ENCODE assay signal across 8 cellular contexts in the genomic region with DNA sequence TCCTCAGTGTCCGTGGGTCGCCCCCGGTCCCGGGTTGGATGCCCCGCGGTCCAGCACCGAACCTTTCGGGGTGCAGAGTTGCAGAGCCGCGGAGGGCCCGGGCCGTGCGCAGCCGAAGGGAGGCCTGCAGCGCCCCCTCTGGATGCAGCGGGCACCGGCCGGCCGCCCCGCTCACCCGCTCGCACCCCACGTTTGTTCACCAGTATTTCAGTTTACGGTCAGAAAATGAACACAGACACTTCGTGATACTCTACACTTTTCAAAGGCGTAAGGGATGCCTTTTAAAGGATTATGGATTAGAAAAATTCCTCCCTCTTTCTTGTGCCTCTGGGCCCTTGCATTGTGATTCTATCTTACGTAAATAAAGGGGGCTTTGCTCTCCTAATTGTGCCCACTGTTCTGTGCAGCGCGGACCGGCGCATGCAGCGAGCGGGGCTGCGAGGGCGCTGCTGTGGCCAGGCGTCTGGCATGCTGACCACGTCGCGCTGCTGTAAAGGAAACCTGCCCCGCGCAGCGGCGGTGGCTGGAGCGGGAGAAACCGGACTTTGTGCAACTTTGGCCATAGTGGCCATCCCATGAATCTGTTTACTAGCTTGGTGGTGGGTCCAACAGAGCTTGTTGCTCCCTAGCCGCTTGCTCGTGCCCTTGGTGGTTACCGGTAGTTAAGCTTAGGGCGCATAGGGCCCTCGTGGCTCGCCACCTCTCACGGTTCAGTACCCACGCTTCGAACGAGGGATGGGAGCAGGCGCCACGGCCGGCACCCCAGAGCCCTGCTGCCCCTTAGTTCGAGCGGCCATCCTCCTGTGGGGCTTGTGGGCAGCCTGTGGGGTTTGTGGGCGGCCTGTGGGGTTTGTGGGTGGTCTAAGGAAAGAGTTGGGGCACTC. TPM values are rescaled to one million over a fixed set of nuclear protein-coding genes. Genes with fewer than 3 reads are reported as not detected.
A peak's percentile ranks its signal among the peaks of the same experiment; 100 is the strongest.
DNase-seq lines count a peak whose midpoint lies in the region; ATAC-seq, FAIRE-seq and TF ChIP-seq lines count a peak whose summit lies in the region.

No MANE protein-coding gene starts in this region.

- POLR2A ChIA-PET in activated CD8-positive, alpha-beta T cell treated with anti-CD3 and anti-CD28 coated beads for 36 hours (lab: Charles Lee), result interaction anchor here (0.5 kb wide), 1 partner anchor 118 kb away, joined by 3 read pairs; no protein-coding TSS in a partner anchor
- POLR2A ChIA-PET in naive thymus-derived CD8-positive, alpha-beta T cell (lab: Charles Lee), result no interaction called here

- CTCF ChIA-PET in activated CD8-positive, alpha-beta T cell treated with anti-CD3 and anti-CD28 coated beads for 36 hours (lab: Charles Lee), result interaction anchor here (0.7 to 1.0 kb wide), 3 partner anchors 14 to 282 kb away, joined by 3 read pairs; no protein-coding TSS in a partner anchor

- no peak for TF ChIP-seq POLR2A in esophagus muscularis mucosa (IDR thresholded peaks at IDR 0.05; ENCODE audit: low read depth)

- 51% methylated on average over 53 of the region's 61 CpGs for WGBS in esophagus muscularis mucosa
- 55 to 56% (median 55%) methylated on average over 61 of the region's 61 CpGs for WGBS in small intestine, 3 donors

- H3K9me3 ChIP-seq in esophagus muscularis mucosa (no peaks in the 10 kb centered on the region), small intestine (ENCODE audit: control insufficient read depth, low read depth) (no peaks in the 10 kb centered on the region)

- H3K27ac ChIP-seq in esophagus muscularis mucosa (replicated peaks in 1 of 4) (no peak overlapping the region), small intestine (ENCODE audit: low read depth in 1 of 2, low read length in 1 of 2) (no peak overlapping the region)

- TF ChIP-seq EP300 in esophagus muscularis mucosa (IDR thresholded peaks at IDR 0.05), result no peak

- peak overlapping the region; percentile 57 for H3K4me3 Mint-ChIP-seq in activated CD8-positive, alpha-beta T cell treated with anti-CD3 and anti-CD28 coated beads for 36 hours
- peak overlapping the region; percentile 76 to 90 (median 82) for H3K4me3 Mint-ChIP-seq in naive thymus-derived CD8-positive, alpha-beta T cell

- H3K4me3 ChIP-seq in esophagus muscularis mucosa (peak overlapping the region; percentile 37 to 53 (median 45)), small intestine (ENCODE audit: low read depth in 1 of 2, low read length in 2 of 2) (peak overlapping the region in 1 of 2 donors; percentile 39)

- H3K27ac Mint-ChIP-seq in activated CD8-positive, alpha-beta T cell treated with anti-CD3 and anti-CD28 coated beads for 36 hours, result no peak overlapping the region
- peak overlapping the region in 6 of 10 donors; percentile 24 to 85 (median 48) for H3K27ac Mint-ChIP-seq in naive thymus-derived CD8-positive, alpha-beta T cell

- H3K36me3 ChIP-seq in esophagus muscularis mucosa (no peaks in the 10 kb centered on the region), small intestine (ENCODE audit: control insufficient read depth in 2 of 2, insufficient read depth in 2 of 2, low read length in 2 of 2) (no peaks in the 10 kb centered on the region)

- H3K9me3 Mint-ChIP-seq in activated CD8-positive, alpha-beta T cell treated with anti-CD3 and anti-CD28 coated beads for 36 hours, result no peaks in the 10 kb centered on the region
- H3K9me3 Mint-ChIP-seq in naive thymus-derived CD8-positive, alpha-beta T cell, result peaks cover 0 to 2% (median 0%) of the 10 kb centered on the region in 9 donors

- H3K27me3 ChIP-seq in esophagus muscularis mucosa, result peaks cover 0 to 66% (median 14%) of the 10 kb centered on the region in 4 donors
- H3K27me3 ChIP-seq in small intestine (ENCODE audit: control insufficient read depth in 2 of 2, insufficient read depth in 2 of 2, low read length in 2 of 2), result no peaks in the 10 kb centered on the region

- peaks cover 19% of the 10 kb centered on the region for H3K4me1 Mint-ChIP-seq in activated CD8-positive, alpha-beta T cell treated with anti-CD3 and anti-CD28 coated beads for 36 hours (ENCODE audit: low read depth)
- H3K4me1 Mint-ChIP-seq in naive thymus-derived CD8-positive, alpha-beta T cell, result peaks cover 32 to 49% (median 39%) of the 10 kb centered on the region in 4 donors

- peak; percentile 68 for TF ChIP-seq CTCF in activated CD8-positive, alpha-beta T cell treated with anti-CD3 and anti-CD28 coated beads for 36 hours (IDR thresholded peaks at IDR 0.05)
- TF ChIP-seq CTCF in esophagus muscularis mucosa (IDR thresholded peaks at IDR 0.05), result peak; percentile 39 to 52 (median 41)

- H3K4me1 ChIP-seq in esophagus muscularis mucosa (peaks cover 18 to 41% (median 36%) of the 10 kb centered on the region in 4 donors), small intestine (ENCODE audit: control insufficient read depth in 2 of 2, insufficient read depth in 1 of 2, low read depth in 1 of 2, low read length in 1 of 2) (no peaks in the 10 kb centered on the region)

- DNase-seq in NCI-H748 (lab: John Stamatoyannopoulos, UW; ENCODE audit: unreplicated experiment) (peak; percentile 65), NCI-H748 treated with DMSO at 0.1 percent for 48 hours (lab: John Stamatoyannopoulos, UW) (no peak), esophagus muscularis mucosa (ENCODE audit: extremely low spot score) (peak; percentile 57), ureter (ENCODE audit: low spot score) (peak; percentile 53), small intestine (no peak), OCI-M1 (lab: John Stamatoyannopoulos, UW) (no peak)
- DNase-seq in activated CD8-positive, alpha-beta T cell treated with anti-CD3 and anti-CD28 coated beads for 36 hours, result peak; percentile 56
- peak in 9 of 10 donors; percentile 23 to 67 (median 57) for DNase-seq in naive thymus-derived CD8-positive, alpha-beta T cell

- H3K27me3 Mint-ChIP-seq in activated CD8-positive, alpha-beta T cell treated with anti-CD3 and anti-CD28 coated beads for 36 hours, result peaks cover 15% of the 10 kb centered on the region
- H3K27me3 Mint-ChIP-seq in naive thymus-derived CD8-positive, alpha-beta T cell, result peaks cover 0 to 20% (median 0%) of the 10 kb centered on the region in 5 donors

- intact Hi-C loops in activated CD8-positive, alpha-beta T cell treated with anti-CD3 and anti-CD28 coated beads for 36 hours (cut with micrococcal nuclease), result no loop called here
- intact Hi-C loops in esophagus muscularis mucosa (cut with DNase I), result no loop called here

- no peak for FAIRE-seq in small intestine (lab: Jason Lieb, UNC)

- peak; percentile 48 for ATAC-seq in activated CD8-positive, alpha-beta T cell treated with anti-CD3 and anti-CD28 coated beads for 36 hours
- ATAC-seq in naive thymus-derived CD8-positive, alpha-beta T cell, result peak; percentile 41 to 55

- peaks cover 3% of the 10 kb centered on the region for H3K36me3 Mint-ChIP-seq in activated CD8-positive, alpha-beta T cell treated with anti-CD3 and anti-CD28 coated beads for 36 hours (ENCODE audit: low read depth)
- peaks cover 0 to 8% (median 0%) of the 10 kb centered on the region in 3 donors for H3K36me3 Mint-ChIP-seq in naive thymus-derived CD8-positive, alpha-beta T cell

RNA-seq across cellular contexts. Expression of gene MEST, which starts 0.8 kb away (rescaled TPM):
- 1 to 10 TPM; 6.8 to 9.2 TPM for total RNA-seq in activated CD8-positive, alpha-beta T cell treated with anti-CD3 and anti-CD28 coated beads for 36 hours
- total RNA-seq in esophagus muscularis mucosa, result 1 to 10 TPM; 2.6 to 4.6 (median 3.1) TPM
- total RNA-seq in naive thymus-derived CD8-positive, alpha-beta T cell, result 10 to 100 TPM; 15.9 to 16.1 TPM
- polyA plus RNA-seq in naive thymus-derived CD8-positive, alpha-beta T cell, result 10 to 100 TPM; 27.6 to 57.4 (median 44.6) TPM
- 28.9 TPM for total RNA-seq in ureter
- polyA plus RNA-seq in small intestine, result 10 to 100 TPM; 15.9 to 25.7 (median 16.5) TPM

RNA-seq across cellular contexts. Expression of gene CEP41, which starts 50.3 kb away (rescaled TPM):
- 10 to 100 TPM; 28.0 to 28.1 TPM for total RNA-seq in activated CD8-positive, alpha-beta T cell treated with anti-CD3 and anti-CD28 coated beads for 36 hours
- 1 to 10 TPM in 3 of 4 donors, under 1 TPM in 1; 0.83 to 5.9 (median 2.8) TPM for total RNA-seq in esophagus muscularis mucosa
- 10 to 100 TPM; 23.8 to 25.3 TPM for total RNA-seq in naive thymus-derived CD8-positive, alpha-beta T cell
- 10 to 100 TPM; 54.8 to 74.5 (median 61.0) TPM for polyA plus RNA-seq in naive thymus-derived CD8-positive, alpha-beta T cell
- total RNA-seq in ureter, result 16.4 TPM
- polyA plus RNA-seq in small intestine, result 1 to 10 TPM in 2 of 3 donors, not detected in 1; 3.0 to 6.2 TPM

Comparison
In these comparisons a context has a peak if more than half of its experiments do, and no peak if none do; other contexts are left out.
1. DNase-seq: peak in NCI-H748 (single experiment), activated CD8-positive, alpha-beta T cell treated with anti-CD3 and anti-CD28 coated beads for 36 hours (single experiment), esophagus muscularis mucosa (single experiment), naive thymus-derived CD8-positive, alpha-beta T cell (9 of 10) and ureter (single experiment); none in NCI-H748 treated with DMSO at 0.1 percent for 48 hours (single experiment), small intestine (single experiment) and OCI-M1 (single experiment).